Comparison of ENCODE assay signal across 1 cellular context in the genomic region with DNA sequence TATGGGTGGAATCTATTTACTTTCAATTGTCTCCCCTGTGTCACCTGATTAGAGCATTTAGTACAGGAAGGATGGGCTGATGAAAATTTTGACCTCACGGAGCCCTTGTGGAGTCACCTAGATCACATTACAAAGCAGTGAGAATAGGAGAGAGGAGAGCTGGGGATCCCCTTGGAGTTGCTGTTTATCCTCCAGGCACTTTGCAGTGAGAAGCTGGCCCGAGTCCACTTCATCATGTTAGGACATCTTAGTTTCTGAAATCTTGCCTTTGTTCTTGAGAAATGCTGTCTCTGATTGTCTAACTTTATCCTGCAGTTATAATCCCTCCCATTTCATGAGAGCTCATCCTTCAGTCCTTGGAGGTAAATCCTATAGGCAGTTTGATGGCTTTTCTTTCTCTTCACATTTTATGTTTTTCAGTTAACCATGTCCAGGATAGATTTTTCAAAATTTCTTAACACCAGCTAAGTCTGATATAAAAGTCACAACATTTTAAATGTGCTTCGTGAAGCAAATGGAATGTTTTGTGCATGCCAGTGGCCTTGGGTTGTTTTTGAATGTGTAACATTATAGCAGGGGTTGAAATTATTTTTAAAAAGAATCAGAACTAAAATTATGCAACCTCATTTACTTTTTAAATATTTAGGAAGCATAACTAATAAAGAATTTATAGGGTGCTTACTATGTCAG.
TF ChIP-seq lines count a peak whose summit lies in the region.

No MANE protein-coding gene starts in this region.

TF ChIP-seq in GM12878, 131 proteins besides CTCF, POLR2A, EP300 and RAD21 (continued from another document):
- TF ChIP-seq, protein P1, sequence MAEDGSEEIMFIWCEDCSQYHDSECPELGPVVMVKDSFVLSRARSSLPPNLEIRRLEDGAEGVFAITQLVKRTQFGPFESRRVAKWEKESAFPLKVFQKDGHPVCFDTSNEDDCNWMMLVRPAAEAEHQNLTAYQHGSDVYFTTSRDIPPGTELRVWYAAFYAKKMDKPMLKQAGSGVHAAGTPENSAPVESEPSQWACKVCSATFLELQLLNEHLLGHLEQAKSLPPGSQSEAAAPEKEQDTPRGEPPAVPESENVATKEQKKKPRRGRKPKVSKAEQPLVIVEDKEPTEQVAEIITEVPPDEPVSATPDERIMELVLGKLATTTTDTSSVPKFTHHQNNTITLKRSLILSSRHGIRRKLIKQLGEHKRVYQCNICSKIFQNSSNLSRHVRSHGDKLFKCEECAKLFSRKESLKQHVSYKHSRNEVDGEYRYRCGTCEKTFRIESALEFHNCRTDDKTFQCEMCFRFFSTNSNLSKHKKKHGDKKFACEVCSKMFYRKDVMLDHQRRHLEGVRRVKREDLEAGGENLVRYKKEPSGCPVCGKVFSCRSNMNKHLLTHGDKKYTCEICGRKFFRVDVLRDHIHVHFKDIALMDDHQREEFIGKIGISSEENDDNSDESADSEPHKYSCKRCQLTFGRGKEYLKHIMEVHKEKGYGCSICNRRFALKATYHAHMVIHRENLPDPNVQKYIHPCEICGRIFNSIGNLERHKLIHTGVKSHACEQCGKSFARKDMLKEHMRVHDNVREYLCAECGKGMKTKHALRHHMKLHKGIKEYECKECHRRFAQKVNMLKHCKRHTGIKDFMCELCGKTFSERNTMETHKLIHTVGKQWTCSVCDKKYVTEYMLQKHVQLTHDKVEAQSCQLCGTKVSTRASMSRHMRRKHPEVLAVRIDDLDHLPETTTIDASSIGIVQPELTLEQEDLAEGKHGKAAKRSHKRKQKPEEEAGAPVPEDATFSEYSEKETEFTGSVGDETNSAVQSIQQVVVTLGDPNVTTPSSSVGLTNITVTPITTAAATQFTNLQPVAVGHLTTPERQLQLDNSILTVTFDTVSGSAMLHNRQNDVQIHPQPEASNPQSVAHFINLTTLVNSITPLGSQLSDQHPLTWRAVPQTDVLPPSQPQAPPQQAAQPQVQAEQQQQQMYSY (CRISPR knock-in tag; IDR thresholded peaks at IDR 0.05): no peak
TF ChIP-seq in GM12878: peak in this region for 0.
